9 cellular contexts compared by ENCODE assay signal in genomic region chr4:180060159-180060889, GRCh38.
DNase-seq lines count a peak whose midpoint lies in the region; ATAC-seq and TF ChIP-seq lines count a peak whose summit lies in the region.
"Had no signal": no experiment of that assay in that cellular context is flagged by ENCODE, and none has a peak within 500 bp of the region (broad histone marks: within the 10 kb centered on the region; RNA-seq: fewer than 3 reads in every experiment).

No MANE protein-coding gene starts in this region.

- peaks cover 30% of the 10 kb centered on the region for H3K27me3 ChIP-seq in endodermal cell (ENCODE audit: control insufficient read depth, insufficient read depth, low read length, poor library complexity, severe bottlenecking)

- peak overlapping the region; percentile 93 for H3K4me3 ChIP-seq in endodermal cell (ENCODE audit: low read length)

- H3K4me1 Mint-ChIP-seq in endodermal cell = peaks cover 14% of the 10 kb centered on the region

- H3K4me3 Mint-ChIP-seq in endodermal cell = peak overlapping the region; percentile 87

- H3K9ac ChIP-seq in endodermal cell (ENCODE audit: extremely low read depth, low read length, poor library complexity, severe bottlenecking) = no peak overlapping the region

- no peak overlapping the region for H3K27ac ChIP-seq in endodermal cell (ENCODE audit: low read depth, low read length)

- H3K9me3 Mint-ChIP-seq in endodermal cell = no peaks in the 10 kb centered on the region

- H3K36me3 Mint-ChIP-seq in endodermal cell (ENCODE audit: low read depth) = no peaks in the 10 kb centered on the region

- 9% methylated on average over 4 of the region's 6 CpGs; no CpG with 5 or more reads in 1 of the 2 experiments for WGBS in endodermal cell (ENCODE audit: insufficient coverage in 1 of 2, insufficient read length in 1 of 2), 2 experiments

- TF ChIP-seq CTCF in endodermal cell (conservative IDR thresholded peaks at IDR 0.05) = peak; percentile 63

- H3K9me3 ChIP-seq in endodermal cell (ENCODE audit: control insufficient read depth, low read length) = no peaks in the 10 kb centered on the region

- DNase-seq in DMS53 (lab: John Stamatoyannopoulos, UW) = peak; percentile 22
- no peak for DNase-seq in DMS53 treated with DMSO at 0.1 percent for 48 hours (lab: John Stamatoyannopoulos, UW; ENCODE audit: unreplicated experiment)
- DNase-seq in NCI-H2227 treated with DMSO at 0.1 percent for 48 hours (lab: John Stamatoyannopoulos, UW) = peak; percentile 37
- no peak for DNase-seq in endodermal cell
- DNase-seq in putamen (ENCODE audit: low spot score) = peak; percentile 34
- DNase-seq in DMS79 (lab: John Stamatoyannopoulos, UW) = no peak
- no peak for DNase-seq in NCI-H187 (lab: John Stamatoyannopoulos, UW)
- DNase-seq: activated CD4-positive, CD25-positive, alpha-beta regulatory T cell had no signal

- H3K27ac Mint-ChIP-seq in endodermal cell = no peak overlapping the region

- no peaks in the 10 kb centered on the region for H3K36me3 ChIP-seq in endodermal cell (ENCODE audit: control insufficient read depth, insufficient read depth, low read length)

- no peaks in the 10 kb centered on the region for H3K4me1 ChIP-seq in endodermal cell (ENCODE audit: control insufficient read depth, insufficient read depth, low read length)

- ATAC-seq in HG03039 (IDR thresholded peaks at IDR 0.05; ENCODE audit: unreplicated experiment) = no peak

- H3K27me3 Mint-ChIP-seq in endodermal cell (ENCODE audit: insufficient read depth) = peaks cover 35% of the 10 kb centered on the region

Comparison
In these comparisons a context has a peak if more than half of its experiments do, and no peak if none do; other contexts are left out.
1. DNase-seq: peak in DMS53 (single experiment), NCI-H2227 treated with DMSO at 0.1 percent for 48 hours (single experiment) and putamen (single experiment); none in DMS53 treated with DMSO at 0.1 percent for 48 hours (single experiment), endodermal cell (single experiment), DMS79 (single experiment) and NCI-H187 (0 of 2).